1 cellular context compared by ENCODE assay signal in genomic region chr5:157371655-157372471, GRCh38.
TF ChIP-seq lines count a peak whose summit lies in the region.

No MANE protein-coding gene starts in this region.

TF ChIP-seq in A549, 52 proteins besides CTCF, POLR2A, EP300 and RAD21 (continued from another document):
- TF ChIP-seq HOXA7 (CRISPR knock-in tag; IDR thresholded peaks at IDR 0.05) (no peak), ZSCAN20 (CRISPR knock-in tag; IDR thresholded peaks at IDR 0.05) (no peak), JUNB (IDR thresholded peaks at IDR 0.05) (0 out of 2 replicates have a peak, but pooled peaks have one; percentile 18), CHD4 (IDR thresholded peaks at IDR 0.05; ENCODE audit: borderline replicate concordance) (no peak)
- TF ChIP-seq, protein P1, sequence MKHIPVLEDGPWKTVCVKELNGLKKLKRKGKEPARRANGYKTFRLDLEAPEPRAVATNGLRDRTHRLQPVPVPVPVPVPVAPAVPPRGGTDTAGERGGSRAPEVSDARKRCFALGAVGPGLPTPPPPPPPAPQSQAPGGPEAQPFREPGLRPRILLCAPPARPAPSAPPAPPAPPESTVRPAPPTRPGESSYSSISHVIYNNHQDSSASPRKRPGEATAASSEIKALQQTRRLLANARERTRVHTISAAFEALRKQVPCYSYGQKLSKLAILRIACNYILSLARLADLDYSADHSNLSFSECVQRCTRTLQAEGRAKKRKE (CRISPR knock-in tag; IDR thresholded peaks at IDR 0.05; ENCODE audit: low read depth) = no peak
- TF ChIP-seq, protein P2, sequence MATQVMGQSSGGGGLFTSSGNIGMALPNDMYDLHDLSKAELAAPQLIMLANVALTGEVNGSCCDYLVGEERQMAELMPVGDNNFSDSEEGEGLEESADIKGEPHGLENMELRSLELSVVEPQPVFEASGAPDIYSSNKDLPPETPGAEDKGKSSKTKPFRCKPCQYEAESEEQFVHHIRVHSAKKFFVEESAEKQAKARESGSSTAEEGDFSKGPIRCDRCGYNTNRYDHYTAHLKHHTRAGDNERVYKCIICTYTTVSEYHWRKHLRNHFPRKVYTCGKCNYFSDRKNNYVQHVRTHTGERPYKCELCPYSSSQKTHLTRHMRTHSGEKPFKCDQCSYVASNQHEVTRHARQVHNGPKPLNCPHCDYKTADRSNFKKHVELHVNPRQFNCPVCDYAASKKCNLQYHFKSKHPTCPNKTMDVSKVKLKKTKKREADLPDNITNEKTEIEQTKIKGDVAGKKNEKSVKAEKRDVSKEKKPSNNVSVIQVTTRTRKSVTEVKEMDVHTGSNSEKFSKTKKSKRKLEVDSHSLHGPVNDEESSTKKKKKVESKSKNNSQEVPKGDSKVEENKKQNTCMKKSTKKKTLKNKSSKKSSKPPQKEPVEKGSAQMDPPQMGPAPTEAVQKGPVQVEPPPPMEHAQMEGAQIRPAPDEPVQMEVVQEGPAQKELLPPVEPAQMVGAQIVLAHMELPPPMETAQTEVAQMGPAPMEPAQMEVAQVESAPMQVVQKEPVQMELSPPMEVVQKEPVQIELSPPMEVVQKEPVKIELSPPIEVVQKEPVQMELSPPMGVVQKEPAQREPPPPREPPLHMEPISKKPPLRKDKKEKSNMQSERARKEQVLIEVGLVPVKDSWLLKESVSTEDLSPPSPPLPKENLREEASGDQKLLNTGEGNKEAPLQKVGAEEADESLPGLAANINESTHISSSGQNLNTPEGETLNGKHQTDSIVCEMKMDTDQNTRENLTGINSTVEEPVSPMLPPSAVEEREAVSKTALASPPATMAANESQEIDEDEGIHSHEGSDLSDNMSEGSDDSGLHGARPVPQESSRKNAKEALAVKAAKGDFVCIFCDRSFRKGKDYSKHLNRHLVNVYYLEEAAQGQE (IDR thresholded peaks at IDR 0.05) = no peak
